In genomic region chr14:104229621-104230041, GRCh38 we compare ENCODE assay signal across 21 cellular contexts.
"Had no signal": no experiment of that assay in that cellular context is flagged by ENCODE, and none has a peak within 500 bp of the region (broad histone marks: within the 10 kb centered on the region; RNA-seq: fewer than 3 reads in every experiment).

No MANE protein-coding gene starts in this region.

- H3K27me3 ChIP-seq: hepatocyte, sigmoid colon, uterus had no signal

- H3K27ac ChIP-seq: breast epithelium, dorsolateral prefrontal cortex, hepatocyte, left ventricle myocardium inferior, uterus had no signal

- H3K9me3 ChIP-seq: uterus had no signal

- H3K4me3 ChIP-seq: breast epithelium, dorsolateral prefrontal cortex, hepatocyte, left ventricle myocardium inferior, sigmoid colon, uterus had no signal

- H3K36me3 ChIP-seq: breast epithelium, left ventricle myocardium inferior, sigmoid colon, uterus had no signal

- DNase-seq: activated CD4-positive, alpha-beta T cell treated with anti-CD3 and anti-CD28 coated beads, Interleukin-2, amount 10 ng/mL, durations not matched to agents 7 days and 5 days; activated CD4-positive, CD25-positive, alpha-beta regulatory T cell; activated CD8-positive, alpha-beta memory T cell treated with anti-CD3 and anti-CD28 coated beads, Interleukin-2, amount 50 U/mL, for 48 hours; activated gamma-delta T cell treated with Interleukin-2 at 50 U/mL for 16 hours; activated naive CD8-positive, alpha-beta T cell treated with anti-CD3 and anti-CD28 coated beads for 36 hours; activated T-cell treated with anti-CD3 and anti-CD28 coated beads, Interleukin-2, amount 50 U/mL, for 72 hours; anterior cingulate cortex; endodermal cell; erythroblast; islet precursor cell; left ventricle myocardium inferior; mesenchymal stem cell; sigmoid colon; stimulated activated CD4-positive, alpha-beta T cell treated with anti-CD3 and anti-CD28 coated beads, Interleukin-12 subunit alpha, Interleukin-12 subunit beta, amount 100 ng/mL, for 4 hours; uterus had no signal

- H3K4me1 ChIP-seq: breast epithelium, uterus had no signal

- ATAC-seq: activated T-cell treated with anti-CD3 and anti-CD28 coated beads, Interleukin-2, amount 50 U/mL, for 72 hours; stimulated activated effector memory CD8-positive, alpha-beta T cell treated with anti-CD3 and anti-CD28 coated beads, Interleukin-12 subunit alpha, Interleukin-12 subunit beta, amount 100 ng/mL, for 72 hours had no signal

- H3K9me3 Mint-ChIP-seq: endodermal cell had no signal

- H3K36me3 Mint-ChIP-seq: activated naive CD8-positive, alpha-beta T cell treated with anti-CD3 and anti-CD28 coated beads for 36 hours; stimulated activated effector memory CD8-positive, alpha-beta T cell treated with anti-CD3 and anti-CD28 coated beads, Interleukin-12 subunit alpha, Interleukin-12 subunit beta, amount 100 ng/mL, for 72 hours had no signal

- H3K27ac Mint-ChIP-seq: activated CD4-positive, alpha-beta T cell treated with anti-CD3 and anti-CD28 coated beads, Interleukin-2, amount 10 ng/mL, durations not matched to agents 7 days and 5 days; activated naive CD8-positive, alpha-beta T cell treated with anti-CD3 and anti-CD28 coated beads for 36 hours; activated T-cell treated with anti-CD3 and anti-CD28 coated beads, Interleukin-2, amount 50 U/mL, for 72 hours; endodermal cell; nephron; stimulated activated effector memory CD8-positive, alpha-beta T cell treated with anti-CD3 and anti-CD28 coated beads, Interleukin-12 subunit alpha, Interleukin-12 subunit beta, amount 100 ng/mL, for 72 hours; T-helper 2 cell treated with Interferon-gamma antibody and Interleukin-4, amounts not matched to agents 5 μg/mL and 100 μg/mL, for 36 hours had no signal
